ENCODE assay signal across 21 cellular contexts in the genomic region with DNA sequence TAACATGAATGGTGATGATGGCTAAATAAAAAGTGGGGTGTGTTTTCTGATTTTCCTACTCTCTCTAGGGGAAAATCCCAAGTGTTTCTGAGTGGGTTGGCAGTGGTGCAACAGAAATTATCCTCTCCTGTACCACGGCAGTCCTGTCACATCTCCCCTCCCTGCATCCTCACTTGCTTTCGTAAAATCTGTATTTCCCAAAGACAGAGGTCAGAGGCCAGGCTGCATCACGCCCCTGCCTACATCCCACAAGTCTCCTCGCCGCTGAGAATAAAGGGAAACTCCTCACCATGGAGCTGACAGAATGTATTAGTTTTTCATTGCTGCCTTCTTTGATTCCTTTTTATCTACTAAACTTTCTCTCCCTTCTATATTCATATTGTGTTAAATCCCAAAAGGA. TPM values are rescaled to one million over a fixed set of nuclear protein-coding genes. Genes with fewer than 3 reads are reported as not detected.
DNase-seq lines count a peak whose midpoint lies in the region; ATAC-seq and TF ChIP-seq lines count a peak whose summit lies in the region.
"Had no signal": no experiment of that assay in that cellular context is flagged by ENCODE, and none has a peak within 500 bp of the region (broad histone marks: within the 10 kb centered on the region; RNA-seq: fewer than 3 reads in every experiment).

No MANE protein-coding gene starts in this region.

- H2BK5ac ChIP-seq in neuronal stem cell (ENCODE audit: low read length), result no peak overlapping the region

- H4K91ac ChIP-seq in neuronal stem cell (ENCODE audit: low read depth, low read length, poor library complexity), result no peak overlapping the region

- no peaks in the 10 kb centered on the region for H3K9me3 Mint-ChIP-seq in HFFc6
- H3K9me3 Mint-ChIP-seq in chondrocyte (ENCODE audit: low read depth), result no peaks in the 10 kb centered on the region
- no peaks in the 10 kb centered on the region for H3K9me3 Mint-ChIP-seq in stimulated activated naive B cell treated with anti-CD40 and anti-IgM and Interleukin-4, amounts not matched to agents 10 μg/mL and 1 μg/mL and 100 μg/mL, for 72 hours
- peaks cover 0 to 3% (median 0%) of the 10 kb centered on the region in 8 donors for H3K9me3 Mint-ChIP-seq in CD4-positive, alpha-beta memory T cell
- H3K9me3 Mint-ChIP-seq: activated T-cell treated with anti-CD3 and anti-CD28 coated beads, Interleukin-2, amount 50 U/mL, for 72 hours; GM23338; nephron progenitor cell; stimulated activated naive CD8-positive, alpha-beta T cell treated with anti-CD3 and anti-CD28 coated beads, Interleukin-15, amount 100 ng/mL, for 72 hours had no signal

- POLR2A ChIA-PET in CD4-positive, alpha-beta memory T cell (lab: Charles Lee; ENCODE audit: partially characterized antibody), result no interaction called here
- POLR2A ChIA-PET in PC-9 (lab: Charles Lee; ENCODE audit: unreplicated experiment), result no interaction called here

- H4K8ac ChIP-seq in neuronal stem cell (ENCODE audit: low read depth, low read length), result no peak overlapping the region

- TF ChIP-seq CTCF in HFFc6 (IDR thresholded peaks at IDR 0.05) (no peak), chondrocyte (IDR thresholded peaks at IDR 0.05) (no peak), testis (IDR thresholded peaks at IDR 0.05) (no peak), PC-9 (conservative IDR thresholded peaks at IDR 0.05) (no peak)

- ATAC-seq in stimulated activated naive B cell treated with anti-CD40 and anti-IgM and Interleukin-4, amounts not matched to agents 10 μg/mL and 1 μg/mL and 100 μg/mL, for 72 hours (replicated peaks), result no peak
- ATAC-seq: activated T-cell treated with anti-CD3 and anti-CD28 coated beads, Interleukin-2, amount 50 U/mL, for 72 hours; GM23338; stimulated activated naive CD8-positive, alpha-beta T cell treated with anti-CD3 and anti-CD28 coated beads, Interleukin-15, amount 100 ng/mL, for 72 hours had no signal

- TF ChIP-seq POLR2A in testis (IDR thresholded peaks at IDR 0.05), result no peak

- H3K23ac ChIP-seq in neuronal stem cell (ENCODE audit: low read depth, low read length, poor library complexity), result no peak overlapping the region

- DNase-seq in HFFc6, result no peak
- DNase-seq in chondrocyte (ENCODE audit: low spot score), result peak; percentile 21
- DNase-seq in neuronal stem cell (ENCODE audit: low spot score), result no peak
- peak; percentile 6 for DNase-seq in testis
- DNase-seq in stimulated activated naive B cell treated with anti-CD40 and anti-IgM and Interleukin-4, amounts not matched to agents 10 μg/mL and 1 μg/mL and 100 μg/mL, for 72 hours, result no peak
- no peak for DNase-seq in CD4-positive, alpha-beta memory T cell
- DNase-seq in PC-9, result no peak
- DNase-seq: activated CD4-positive, alpha-beta T cell treated with anti-CD3 and anti-CD28 coated beads for 48 hours; activated naive CD4-positive, alpha-beta T cell; activated T-cell treated with anti-CD3 and anti-CD28 coated beads, Interleukin-2, amount 50 U/mL, for 72 hours; body of pancreas; EL; NCI-H1048; NCI-H1694; NCI-H510A; nephron progenitor cell; right cardiac atrium; stimulated activated naive CD8-positive, alpha-beta T cell treated with anti-CD3 and anti-CD28 coated beads, Interleukin-15, amount 100 ng/mL, for 72 hours had no signal

- H3K14ac ChIP-seq in neuronal stem cell (ENCODE audit: low read length), result no peak overlapping the region

- H3K4me1 Mint-ChIP-seq in HFFc6 (ENCODE audit: low read depth), result peaks cover 49% of the 10 kb centered on the region
- peaks cover 20% of the 10 kb centered on the region for H3K4me1 Mint-ChIP-seq in chondrocyte (ENCODE audit: low read depth)
- peaks cover 16 to 18% of the 10 kb centered on the region in 2 donors for H3K4me1 Mint-ChIP-seq in stimulated activated naive B cell treated with anti-CD40 and anti-IgM and Interleukin-4, amounts not matched to agents 10 μg/mL and 1 μg/mL and 100 μg/mL, for 72 hours
- peaks cover 17 to 25% (median 21%) of the 10 kb centered on the region in 4 donors for H3K4me1 Mint-ChIP-seq in CD4-positive, alpha-beta memory T cell

- intact Hi-C loops in testis (cut with DNase I; ENCODE audit: low total_unique reads) (no loop called here), PC-9 (cut with micrococcal nuclease; ENCODE audit: unreplicated experiment) (no loop called here)
- intact Hi-C loops in CD4-positive, alpha-beta memory T cell (cut with micrococcal nuclease), result no loop called here

- H3K4ac ChIP-seq in neuronal stem cell (ENCODE audit: low read length), result no peak overlapping the region

- peak overlapping the region; percentile 6 for H3K18ac ChIP-seq in neuronal stem cell (ENCODE audit: low read length)

- H3F3A ChIP-seq in PC-9 (ENCODE audit: insufficient read depth, low read depth), result no peaks in the 10 kb centered on the region

- no peaks in the 10 kb centered on the region for H4K20me1 ChIP-seq in PC-9 (ENCODE audit: insufficient read depth)

- WGBS in neuronal stem cell (ENCODE audit: extremely low coverage in 2 of 2, insufficient read length in 2 of 2, insufficient replicate concordance in 1 of 2), 2 donors, result no CpG with 5 or more reads among the region's 5 CpGs
- WGBS in testis, 2 donors, result 88 to 95% methylated on average over 5 of the region's 5 CpGs

- H3K4me3 ChIP-seq in neuronal stem cell (ENCODE audit: low read length in 2 of 2), result no peak overlapping the region
- no peak overlapping the region for H3K4me3 ChIP-seq in testis
- H3K4me3 ChIP-seq in CD4-positive, alpha-beta memory T cell (ENCODE audit: low read length in 2 of 2), result no peak overlapping the region
- H3K4me3 ChIP-seq in PC-9, result no peak overlapping the region
- H3K4me3 ChIP-seq: body of pancreas, GM23338, lung, tibial artery had no signal

- H3K79me1 ChIP-seq in neuronal stem cell (ENCODE audit: low read depth, low read length), result peaks cover 8% of the 10 kb centered on the region

- H2AK5ac ChIP-seq in neuronal stem cell (ENCODE audit: low read depth, low read length), result no peak overlapping the region

- no peaks in the 10 kb centered on the region for H3K79me2 ChIP-seq in PC-9 (ENCODE audit: low read depth)

- no peak overlapping the region for H2BK12ac ChIP-seq in neuronal stem cell (ENCODE audit: low read length)

- H3K9me2 ChIP-seq in PC-9 (ENCODE audit: insufficient read depth), result no peaks in the 10 kb centered on the region

- no peak overlapping the region for H3K27ac ChIP-seq in neuronal stem cell (replicated peaks; ENCODE audit: low read length)
- H3K27ac ChIP-seq in testis, result no peak overlapping the region
- no peak overlapping the region for H3K27ac ChIP-seq in CD4-positive, alpha-beta memory T cell (ENCODE audit: low read depth, low read length)
- H3K27ac ChIP-seq in PC-9, result no peak overlapping the region

- no peak overlapping the region for H2BK120ac ChIP-seq in neuronal stem cell (ENCODE audit: low read depth, low read length)

- peaks cover 7 to 33% of the 10 kb centered on the region in 2 donors for H3K4me1 ChIP-seq in neuronal stem cell (ENCODE audit: control insufficient read depth in 2 of 2, insufficient read depth in 1 of 2, low read depth in 1 of 2, low read length in 2 of 2)
- no peaks in the 10 kb centered on the region for H3K4me1 ChIP-seq in testis
- peaks cover 21% of the 10 kb centered on the region for H3K4me1 ChIP-seq in CD4-positive, alpha-beta memory T cell (ENCODE audit: insufficient read depth, low read length)
- no peaks in the 10 kb centered on the region for H3K4me1 ChIP-seq in PC-9 (replicated peaks; ENCODE audit: insufficient read depth)
- H3K4me1 ChIP-seq: body of pancreas had no signal

- no peak overlapping the region; the same call in 1 of the 2 replicates for H3K4me3 Mint-ChIP-seq in HFFc6
- H3K4me3 Mint-ChIP-seq in chondrocyte (ENCODE audit: unreplicated experiment), result no peak overlapping the region
- no peak overlapping the region for H3K4me3 Mint-ChIP-seq in stimulated activated naive B cell treated with anti-CD40 and anti-IgM and Interleukin-4, amounts not matched to agents 10 μg/mL and 1 μg/mL and 100 μg/mL, for 72 hours
- no peak overlapping the region for H3K4me3 Mint-ChIP-seq in CD4-positive, alpha-beta memory T cell
- H3K4me3 Mint-ChIP-seq: activated T-cell treated with anti-CD3 and anti-CD28 coated beads, Interleukin-2, amount 50 U/mL, for 72 hours; GM23338; nephron progenitor cell; stimulated activated naive CD8-positive, alpha-beta T cell treated with anti-CD3 and anti-CD28 coated beads, Interleukin-15, amount 100 ng/mL, for 72 hours had no signal

- no TSS peak for BruUV-seq in PC-9 (replicated peaks; lab: Mats Ljungman, UMichigan)

- H3K27me3 Mint-ChIP-seq in HFFc6 (ENCODE audit: insufficient read depth) (peaks cover 6% of the 10 kb centered on the region; the same call in 1 of the 2 replicates), chondrocyte (ENCODE audit: low read depth) (no peaks in the 10 kb centered on the region)
- peaks cover 9% of the 10 kb centered on the region in 2 donors for H3K27me3 Mint-ChIP-seq in stimulated activated naive B cell treated with anti-CD40 and anti-IgM and Interleukin-4, amounts not matched to agents 10 μg/mL and 1 μg/mL and 100 μg/mL, for 72 hours
- no peaks in the 10 kb centered on the region for H3K27me3 Mint-ChIP-seq in CD4-positive, alpha-beta memory T cell

- no peak overlapping the region for H3K9ac ChIP-seq in neuronal stem cell (ENCODE audit: low read depth, low read length, poor library complexity)

- H3K36me3 Mint-ChIP-seq in HFFc6 (ENCODE audit: low read depth) (peaks cover 18% of the 10 kb centered on the region), chondrocyte (ENCODE audit: low read depth) (no peaks in the 10 kb centered on the region)
- H3K36me3 Mint-ChIP-seq in stimulated activated naive B cell treated with anti-CD40 and anti-IgM and Interleukin-4, amounts not matched to agents 10 μg/mL and 1 μg/mL and 100 μg/mL, for 72 hours, result no peaks in the 10 kb centered on the region
- no peaks in the 10 kb centered on the region for H3K36me3 Mint-ChIP-seq in CD4-positive, alpha-beta memory T cell

- H3K36me3 ChIP-seq in neuronal stem cell (replicated peaks in 1 of 2; ENCODE audit: control insufficient read depth in 2 of 2, insufficient read depth in 2 of 2, low read length in 2 of 2) (peaks cover 0 to 23% of the 10 kb centered on the region in 2 donors), testis (ENCODE audit: low read depth, missing control alignments) (no peaks in the 10 kb centered on the region), PC-9 (ENCODE audit: low read depth) (no peaks in the 10 kb centered on the region)
- H3K36me3 ChIP-seq in CD4-positive, alpha-beta memory T cell (ENCODE audit: insufficient read depth, low read length), result no peaks in the 10 kb centered on the region
- H3K36me3 ChIP-seq: tibial artery had no signal

- H2BK15ac ChIP-seq in neuronal stem cell (ENCODE audit: low read length), result no peak overlapping the region

- H3K27me3 ChIP-seq in neuronal stem cell (ENCODE audit: control insufficient read depth in 3 of 3, insufficient read depth in 3 of 3, low read depth in 1 of 3, low read length in 3 of 3) (no peaks in the 10 kb centered on the region), testis (no peaks in the 10 kb centered on the region), PC-9 (ENCODE audit: insufficient read depth, low read depth) (no peaks in the 10 kb centered on the region)
- H3K27me3 ChIP-seq in CD4-positive, alpha-beta memory T cell (ENCODE audit: insufficient read depth, low read length), result no peaks in the 10 kb centered on the region
- H3K27me3 ChIP-seq: body of pancreas, tibial artery had no signal

- CTCF ChIA-PET in CD4-positive, alpha-beta memory T cell (lab: Charles Lee; ENCODE audit: partially characterized antibody), result no interaction called here
- CTCF ChIA-PET in PC-9 (lab: Charles Lee), result no interaction called here

- no peaks in the 10 kb centered on the region for H3K9me3 ChIP-seq in neuronal stem cell (replicated peaks in 1 of 2; ENCODE audit: control insufficient read depth in 2 of 2, insufficient read depth in 1 of 2, low read depth in 1 of 2, low read length in 2 of 2)
- H3K9me3 ChIP-seq in testis, result no peaks in the 10 kb centered on the region
- H3K9me3 ChIP-seq in CD4-positive, alpha-beta memory T cell (ENCODE audit: control insufficient read depth in 1 of 2, low read length in 2 of 2), result no peaks in the 10 kb centered on the region
- H3K9me3 ChIP-seq in PC-9 (ENCODE audit: insufficient read depth, low read depth), result no peaks in the 10 kb centered on the region
- H3K9me3 ChIP-seq: body of pancreas, tibial artery had no signal

- no peak overlapping the region for H2AFZ ChIP-seq in neuronal stem cell (ENCODE audit: low read length)
- no peak overlapping the region for H2AFZ ChIP-seq in PC-9
- H2AFZ ChIP-seq: GM23338 had no signal

- H3K4me2 ChIP-seq in neuronal stem cell (ENCODE audit: insufficient read depth, low read length, poor library complexity, severe bottlenecking) (no peak overlapping the region), PC-9 (no peak overlapping the region)
- H3K4me2 ChIP-seq: GM23338 had no signal

- peak overlapping the region; percentile 97 for H3K27ac Mint-ChIP-seq in HFFc6
- no peak overlapping the region for H3K27ac Mint-ChIP-seq in chondrocyte (ENCODE audit: unreplicated experiment)
- no peak overlapping the region for H3K27ac Mint-ChIP-seq in stimulated activated naive B cell treated with anti-CD40 and anti-IgM and Interleukin-4, amounts not matched to agents 10 μg/mL and 1 μg/mL and 100 μg/mL, for 72 hours
- H3K27ac Mint-ChIP-seq in CD4-positive, alpha-beta memory T cell, result no peak overlapping the region
- H3K27ac Mint-ChIP-seq: activated T-cell treated with anti-CD3 and anti-CD28 coated beads, Interleukin-2, amount 50 U/mL, for 72 hours; GM23338; stimulated activated naive CD8-positive, alpha-beta T cell treated with anti-CD3 and anti-CD28 coated beads, Interleukin-15, amount 100 ng/mL, for 72 hours had no signal

RNA-seq across cellular contexts. Expression of gene FBLN7, which starts 13.1 kb away (rescaled TPM):
- 1 to 10 TPM; 1.9 to 8.0 (median 7.2) TPM for total RNA-seq in HFFc6 (2021; fragmentation: NEBNext Ultra II Directional; extraction: Animal tissue kit (Norgen Biotek cat#: 25700))
- 0.77 to 1.3 TPM (median 1.0 TPM) in 3 replicates for total RNA-seq in chondrocyte
- polyA plus RNA-seq in neuronal stem cell (2013, experiment 1 of 2), result 26.4 TPM
- 27.2 TPM for polyA plus RNA-seq in neuronal stem cell (2013, experiment 2 of 2)
- total RNA-seq in testis, result 1 to 10 TPM in 1 of 2 donors, under 1 TPM in 1; 0.79 to 3.3 TPM
- 3.1 TPM for polyA plus RNA-seq in testis (ENCODE audit: insufficient read depth, low read depth, low replicate concordance)
- 10 to 100 TPM; 34.3 to 37.0 TPM for total RNA-seq in CD4-positive, alpha-beta memory T cell
- polyA plus RNA-seq in CD4-positive, alpha-beta memory T cell, result 10 to 100 TPM; 29.3 to 41.2 TPM
- 0.70 and 1.6 TPM in 2 replicates for total RNA-seq in PC-9 (2021)
- total RNA-seq: GM23338 had no signal

Comparison
In these comparisons a context has a peak if more than half of its experiments do, and no peak if none do; other contexts are left out.
1. DNase-seq: peak in chondrocyte (single experiment) and testis (single experiment); none in HFFc6 (single experiment), neuronal stem cell (single experiment), stimulated activated naive B cell treated with anti-CD40 and anti-IgM and Interleukin-4, amounts not matched to agents 10 μg/mL and 1 μg/mL and 100 μg/mL, for 72 hours (single experiment), CD4-positive, alpha-beta memory T cell (0 of 5) and PC-9 (0 of 2).